ENCODE assay signal across 8 cellular contexts in the genomic region with DNA sequence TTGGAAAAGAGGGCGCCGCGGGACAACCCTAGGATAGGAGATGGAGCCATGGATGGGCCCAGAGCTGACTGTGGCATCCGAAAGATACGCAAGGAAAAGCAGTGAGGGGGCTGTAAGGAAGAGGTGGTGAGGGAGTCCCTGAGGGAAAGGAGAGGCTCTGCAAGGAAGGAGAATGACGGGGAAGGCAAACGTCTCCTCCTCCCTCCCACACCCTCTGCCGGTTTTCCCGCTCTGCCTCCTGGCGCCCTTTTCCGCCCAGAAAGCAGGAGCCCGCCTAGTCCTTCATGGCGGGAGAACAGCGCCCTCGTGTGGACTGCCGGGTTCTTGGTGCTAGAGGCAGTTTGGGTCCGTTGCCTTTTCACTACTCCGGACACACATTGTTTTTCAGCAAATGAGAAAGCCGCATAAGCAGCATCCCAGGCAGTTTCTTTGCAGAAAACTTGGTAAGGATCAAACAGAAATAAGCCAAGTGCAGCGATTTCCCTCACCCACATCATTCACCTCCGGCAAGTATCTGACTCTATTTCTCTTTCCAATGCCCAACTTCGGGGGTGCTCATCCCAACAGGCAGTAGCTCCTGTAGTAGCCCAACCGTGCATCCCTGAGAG.
DNase-seq lines count a peak whose midpoint lies in the region; ATAC-seq, FAIRE-seq and TF ChIP-seq lines count a peak whose summit lies in the region.

No MANE protein-coding gene starts in this region.

- H2AFZ ChIP-seq in keratinocyte (ENCODE audit: control insufficient read depth, low read length), result no peak overlapping the region

- no peaks in the 10 kb centered on the region for H3K9me1 ChIP-seq in keratinocyte (ENCODE audit: control insufficient read depth, extremely low read depth, insufficient read depth, low read length)

- H3K27me3 ChIP-seq in keratinocyte (ENCODE audit: control insufficient read depth, extremely low read depth, insufficient read depth, low read length), result no peaks in the 10 kb centered on the region

- ATAC-seq in GM19395 (IDR thresholded peaks at IDR 0.05; ENCODE audit: unreplicated experiment), result peak; percentile 91

- no peaks in the 10 kb centered on the region for H4K20me1 ChIP-seq in keratinocyte (ENCODE audit: control insufficient read depth, extremely low read depth, insufficient read depth, low read length)

- peak; percentile 86 for TF ChIP-seq CTCF in LNCaP clone FGC (IDR thresholded peaks at IDR 0.05; ENCODE audit: control insufficient read depth, extremely low read depth, insufficient read depth)
- TF ChIP-seq CTCF in VCaP (conservative IDR thresholded peaks at IDR 0.05), result peak; percentile 92
- peak; percentile 91 for TF ChIP-seq CTCF in cardiac fibroblast (IDR thresholded peaks at IDR 0.05; ENCODE audit: low read depth, low read length)
- peak; percentile 85 to 91 (median 90) for TF ChIP-seq CTCF in keratinocyte (optimal IDR thresholded peaks at IDR 0.05 in 1 of 3, IDR thresholded peaks at IDR 0.05 in 1 of 3, conservative IDR thresholded peaks at IDR 0.05 in 1 of 3; ENCODE audit: extremely low read depth in 1 of 3, insufficient read depth in 2 of 3, low read length in 3 of 3)

- dilution Hi-C loops in keratinocyte (cut with MboI; ENCODE audit: extremely low pct_ligation_motif_present, low sequenced_read_pairs), result no loop called here

- H3K9ac ChIP-seq in keratinocyte (ENCODE audit: control insufficient read depth, extremely low read depth, insufficient read depth, low read length), result no peak overlapping the region

- H3K79me2 ChIP-seq in keratinocyte (ENCODE audit: control insufficient read depth, insufficient read depth, low read length), result no peaks in the 10 kb centered on the region

- H3K36me3 ChIP-seq in keratinocyte (ENCODE audit: control insufficient read depth in 2 of 2, extremely low read depth in 1 of 2, insufficient read depth in 2 of 2, low read length in 2 of 2), result no peaks in the 10 kb centered on the region

- FAIRE-seq in keratinocyte (lab: Jason Lieb, UNC), result peak; percentile 76

- no peak overlapping the region for H3K4me3 ChIP-seq in LNCaP clone FGC (ENCODE audit: low read depth, low read length)
- H3K4me3 ChIP-seq in cardiac fibroblast (replicated peaks in 1 of 2; ENCODE audit: low read depth in 2 of 2, low read length in 2 of 2), result no peak overlapping the region
- H3K4me3 ChIP-seq in keratinocyte (ENCODE audit: control insufficient read depth in 2 of 3, extremely low read depth in 1 of 3, insufficient read depth in 2 of 3, low read depth in 1 of 3, low read length in 3 of 3), result no peak overlapping the region

- H3K4me2 ChIP-seq in keratinocyte (ENCODE audit: control insufficient read depth, extremely low read depth, insufficient read depth, low read depth, low read length), result no peak overlapping the region

- H3K4me1 ChIP-seq in keratinocyte (ENCODE audit: control insufficient read depth, extremely low read depth, insufficient read depth, low read length), result peaks cover 14% of the 10 kb centered on the region

- H3K27ac ChIP-seq in VCaP (peak overlapping the region; percentile 18; the same call in 1 of the 2 replicates), keratinocyte (ENCODE audit: control insufficient read depth, insufficient read depth, low read length) (no peak overlapping the region)

- no peaks in the 10 kb centered on the region for H3K9me3 ChIP-seq in keratinocyte (ENCODE audit: control insufficient read depth, low read depth, low read length)

- DNase-seq in AG20443 (ENCODE audit: low spot score) (peak; percentile 92), LNCaP clone FGC (ENCODE audit: low read depth) (no peak), cardiac fibroblast (ENCODE audit: low read depth in 2 of 2) (peak; percentile 80 to 83), keratinocyte (ENCODE audit: low read depth, low spot score) (peak; percentile 46), NCI-H1417 (lab: John Stamatoyannopoulos, UW) (no peak)
- DNase-seq in stimulated activated CD4-positive, alpha-beta T cell treated with anti-CD3 and anti-CD28 coated beads, Interleukin-15, amount 100 ng/mL, for 24 hours, result peak; percentile 85

Comparison
In these comparisons a context has a peak if more than half of its experiments do, and no peak if none do; other contexts are left out.
1. DNase-seq: peak in AG20443 (single experiment), cardiac fibroblast (2 of 2), keratinocyte (single experiment) and stimulated activated CD4-positive, alpha-beta T cell treated with anti-CD3 and anti-CD28 coated beads, Interleukin-15, amount 100 ng/mL, for 24 hours (single experiment); none in LNCaP clone FGC (single experiment) and NCI-H1417 (0 of 3).
2. Peak in every context shown above with its lines, with median percentiles within 50 percentile points of each other: CTCF ChIP-seq.